In genomic region chr6:5667737-5668136, GRCh38 we compare ENCODE assay signal across 30 cellular contexts.
DNase-seq lines count a peak whose midpoint lies in the region; ATAC-seq, FAIRE-seq and TF ChIP-seq lines count a peak whose summit lies in the region.
"Had no signal": no experiment of that assay in that cellular context is flagged by ENCODE, and none has a peak within 500 bp of the region (broad histone marks: within the 10 kb centered on the region; RNA-seq: fewer than 3 reads in every experiment).

No MANE protein-coding gene starts in this region.

- peaks cover 11% of the 10 kb centered on the region for H3K36me3 Mint-ChIP-seq in activated naive CD8-positive, alpha-beta T cell treated with anti-CD3 and anti-CD28 coated beads, Interleukin-2, amount 10 ng/mL, durations not matched to agents 7 days and 5 days
- H3K36me3 Mint-ChIP-seq in activated naive CD8-positive, alpha-beta T cell treated with anti-CD3 and anti-CD28 coated beads for 36 hours: peaks cover 23% of the 10 kb centered on the region
- H3K36me3 Mint-ChIP-seq in activated CD8-positive, alpha-beta T cell treated with anti-CD3 and anti-CD28 coated beads, Interleukin-2, amount 10 ng/mL, durations not matched to agents 7 days and 5 days (ENCODE audit: low read depth): peaks cover 14% of the 10 kb centered on the region

- POLR2A ChIA-PET in activated naive CD8-positive, alpha-beta T cell treated with anti-CD3 and anti-CD28 coated beads, Interleukin-2, amount 10 ng/mL, durations not matched to agents 7 days and 5 days (lab: Charles Lee): interaction anchor here (0.6 to 1.1 kb wide), 4 partner anchors 24 to 1719 kb away, joined by 3 to 5 read pairs (median 3); no protein-coding TSS in a partner anchor
- POLR2A ChIA-PET in activated CD8-positive, alpha-beta T cell treated with anti-CD3 and anti-CD28 coated beads, Interleukin-2, amount 10 ng/mL, durations not matched to agents 7 days and 5 days (lab: Charles Lee): no interaction called here

- H3K9me3 Mint-ChIP-seq in activated naive CD8-positive, alpha-beta T cell treated with anti-CD3 and anti-CD28 coated beads, Interleukin-2, amount 10 ng/mL, durations not matched to agents 7 days and 5 days: peaks cover 2% of the 10 kb centered on the region
- peaks cover 10% of the 10 kb centered on the region for H3K9me3 Mint-ChIP-seq in activated naive CD8-positive, alpha-beta T cell treated with anti-CD3 and anti-CD28 coated beads for 36 hours
- H3K9me3 Mint-ChIP-seq in activated CD8-positive, alpha-beta T cell treated with anti-CD3 and anti-CD28 coated beads, Interleukin-2, amount 10 ng/mL, durations not matched to agents 7 days and 5 days (ENCODE audit: insufficient read depth): no peaks in the 10 kb centered on the region
- H3K9me3 Mint-ChIP-seq in stimulated activated naive CD8-positive, alpha-beta T cell treated with anti-CD3 and anti-CD28 coated beads, Interleukin-15, amount 100 ng/mL, for 72 hours: no peaks in the 10 kb centered on the region

- H3K27ac Mint-ChIP-seq in activated naive CD8-positive, alpha-beta T cell treated with anti-CD3 and anti-CD28 coated beads, Interleukin-2, amount 10 ng/mL, durations not matched to agents 7 days and 5 days: peak overlapping the region; percentile 81
- H3K27ac Mint-ChIP-seq in activated naive CD8-positive, alpha-beta T cell treated with anti-CD3 and anti-CD28 coated beads for 36 hours: no peak overlapping the region
- H3K27ac Mint-ChIP-seq in activated CD8-positive, alpha-beta T cell treated with anti-CD3 and anti-CD28 coated beads, Interleukin-2, amount 10 ng/mL, durations not matched to agents 7 days and 5 days: peak overlapping the region; percentile 88
- peak overlapping the region; percentile 9 to 40 for H3K27ac Mint-ChIP-seq in stimulated activated naive CD8-positive, alpha-beta T cell treated with anti-CD3 and anti-CD28 coated beads, Interleukin-15, amount 100 ng/mL, for 72 hours

- peak overlapping the region; percentile 73 for H3K4me3 Mint-ChIP-seq in activated naive CD8-positive, alpha-beta T cell treated with anti-CD3 and anti-CD28 coated beads, Interleukin-2, amount 10 ng/mL, durations not matched to agents 7 days and 5 days
- no peak overlapping the region for H3K4me3 Mint-ChIP-seq in activated naive CD8-positive, alpha-beta T cell treated with anti-CD3 and anti-CD28 coated beads for 36 hours
- peak overlapping the region; percentile 20 for H3K4me3 Mint-ChIP-seq in activated CD8-positive, alpha-beta T cell treated with anti-CD3 and anti-CD28 coated beads, Interleukin-2, amount 10 ng/mL, durations not matched to agents 7 days and 5 days
- peak overlapping the region in 1 of 2 donors; percentile 29 for H3K4me3 Mint-ChIP-seq in stimulated activated naive CD8-positive, alpha-beta T cell treated with anti-CD3 and anti-CD28 coated beads, Interleukin-15, amount 100 ng/mL, for 72 hours

- no peak for FAIRE-seq in urothelium cell line (lab: Jason Lieb, UNC)
- FAIRE-seq: endometrium had no signal

- H3K4me1 Mint-ChIP-seq in activated naive CD8-positive, alpha-beta T cell treated with anti-CD3 and anti-CD28 coated beads, Interleukin-2, amount 10 ng/mL, durations not matched to agents 7 days and 5 days: peaks cover 62% of the 10 kb centered on the region
- peaks cover 71% of the 10 kb centered on the region for H3K4me1 Mint-ChIP-seq in activated naive CD8-positive, alpha-beta T cell treated with anti-CD3 and anti-CD28 coated beads for 36 hours
- H3K4me1 Mint-ChIP-seq in activated CD8-positive, alpha-beta T cell treated with anti-CD3 and anti-CD28 coated beads, Interleukin-2, amount 10 ng/mL, durations not matched to agents 7 days and 5 days (ENCODE audit: low read depth): peaks cover 68% of the 10 kb centered on the region
- H3K4me1 Mint-ChIP-seq in stimulated activated naive CD8-positive, alpha-beta T cell treated with anti-CD3 and anti-CD28 coated beads, Interleukin-15, amount 100 ng/mL, for 72 hours: peaks cover 73% of the 10 kb centered on the region

- no peak overlapping the region for H3K4me3 ChIP-seq in Jurkat, Clone E6-1 (ENCODE audit: low read length)
- H3K4me3 ChIP-seq: esophagus squamous epithelium, GM23248, lung had no signal

- no peak for DNase-seq in activated naive CD8-positive, alpha-beta T cell treated with anti-CD3 and anti-CD28 coated beads, Interleukin-2, amount 10 ng/mL, durations not matched to agents 7 days and 5 days
- DNase-seq in activated naive CD8-positive, alpha-beta T cell treated with anti-CD3 and anti-CD28 coated beads for 36 hours: no peak
- peak; percentile 99 for DNase-seq in Jurkat, Clone E6-1 (ENCODE audit: low read depth, low spot score)
- peak; percentile 68 for DNase-seq in activated CD8-positive, alpha-beta T cell treated with anti-CD3 and anti-CD28 coated beads, Interleukin-2, amount 10 ng/mL, durations not matched to agents 7 days and 5 days
- no peak for DNase-seq in stimulated activated naive CD8-positive, alpha-beta T cell treated with anti-CD3 and anti-CD28 coated beads, Interleukin-15, amount 100 ng/mL, for 72 hours
- DNase-seq in cardiac septum (ENCODE audit: low spot score) (no peak), urothelium cell line (ENCODE audit: low spot score) (no peak)
- DNase-seq: activated CD4-positive, alpha-beta T cell treated with anti-CD3 and anti-CD28 coated beads, Interleukin-2, amount 50 U/mL, for 1 hour; activated CD8-positive, alpha-beta memory T cell treated with anti-CD3 and anti-CD28 coated beads, Interleukin-2, amount 50 U/mL, for 48 hours; activated gamma-delta T cell; aorta; DMS153; esophagus squamous epithelium; foreskin melanocyte; GM23248; Kasumi-1; MV-4-11; NCI-H2171 treated with DMSO at 0.1 percent for 48 hours; NCI-H524; NK-92 treated with Interleukin-12 subunit alpha and Interleukin-12 subunit beta, amount 100 ng/mL, for 24 hours; posterior cingulate gyrus; right cardiac atrium; SHP77; stimulated activated CD4-positive, alpha-beta T cell treated with anti-CD3 and anti-CD28 coated beads, Interleukin-2, amount 100 ng/mL, for 24 hours; T-helper 9 cell; WERI-Rb-1 had no signal

- intact Hi-C loops in cardiac septum (cut with DNase I): no loop called here

- CTCF ChIA-PET in activated CD8-positive, alpha-beta T cell treated with anti-CD3 and anti-CD28 coated beads, Interleukin-2, amount 10 ng/mL, durations not matched to agents 7 days and 5 days (lab: Charles Lee): interaction anchor here (1.7 kb wide), 1 partner anchor 196 kb away, joined by 8 read pairs; no protein-coding TSS in a partner anchor

- ATAC-seq in activated naive CD8-positive, alpha-beta T cell treated with anti-CD3 and anti-CD28 coated beads, Interleukin-2, amount 10 ng/mL, durations not matched to agents 7 days and 5 days (ENCODE audit: low read depth): peak; percentile 55
- peak; percentile 72 for ATAC-seq in activated CD8-positive, alpha-beta T cell treated with anti-CD3 and anti-CD28 coated beads, Interleukin-2, amount 10 ng/mL, durations not matched to agents 7 days and 5 days
- ATAC-seq in stimulated activated naive CD8-positive, alpha-beta T cell treated with anti-CD3 and anti-CD28 coated beads, Interleukin-15, amount 100 ng/mL, for 72 hours: no peak
- no peak for ATAC-seq in GM18505 (IDR thresholded peaks at IDR 0.05; ENCODE audit: unreplicated experiment)
- ATAC-seq: Panc1, right cardiac atrium had no signal

- H3K27me3 Mint-ChIP-seq in activated naive CD8-positive, alpha-beta T cell treated with anti-CD3 and anti-CD28 coated beads, Interleukin-2, amount 10 ng/mL, durations not matched to agents 7 days and 5 days: no peaks in the 10 kb centered on the region
- H3K27me3 Mint-ChIP-seq in activated naive CD8-positive, alpha-beta T cell treated with anti-CD3 and anti-CD28 coated beads for 36 hours: no peaks in the 10 kb centered on the region
- no peaks in the 10 kb centered on the region for H3K27me3 Mint-ChIP-seq in activated CD8-positive, alpha-beta T cell treated with anti-CD3 and anti-CD28 coated beads, Interleukin-2, amount 10 ng/mL, durations not matched to agents 7 days and 5 days (ENCODE audit: low read depth)
- no peaks in the 10 kb centered on the region for H3K27me3 Mint-ChIP-seq in stimulated activated naive CD8-positive, alpha-beta T cell treated with anti-CD3 and anti-CD28 coated beads, Interleukin-15, amount 100 ng/mL, for 72 hours

- no peak for TF ChIP-seq POLR2A in GM18505 (IDR thresholded peaks at IDR 0.05; ENCODE audit: borderline replicate concordance, extremely low read depth, insufficient read depth, insufficient read length)

Comparison
In these comparisons a context has a peak if more than half of its experiments do, and no peak if none do; other contexts are left out.
1. ATAC-seq: peak in activated naive CD8-positive, alpha-beta T cell treated with anti-CD3 and anti-CD28 coated beads, Interleukin-2, amount 10 ng/mL, durations not matched to agents 7 days and 5 days (single experiment) and activated CD8-positive, alpha-beta T cell treated with anti-CD3 and anti-CD28 coated beads, Interleukin-2, amount 10 ng/mL, durations not matched to agents 7 days and 5 days (single experiment); none in stimulated activated naive CD8-positive, alpha-beta T cell treated with anti-CD3 and anti-CD28 coated beads, Interleukin-15, amount 100 ng/mL, for 72 hours (single experiment) and GM18505 (single experiment).
2. DNase-seq: peak in Jurkat, Clone E6-1 (single experiment) and activated CD8-positive, alpha-beta T cell treated with anti-CD3 and anti-CD28 coated beads, Interleukin-2, amount 10 ng/mL, durations not matched to agents 7 days and 5 days (single experiment); none in activated naive CD8-positive, alpha-beta T cell treated with anti-CD3 and anti-CD28 coated beads, Interleukin-2, amount 10 ng/mL, durations not matched to agents 7 days and 5 days (single experiment), activated naive CD8-positive, alpha-beta T cell treated with anti-CD3 and anti-CD28 coated beads for 36 hours (single experiment), stimulated activated naive CD8-positive, alpha-beta T cell treated with anti-CD3 and anti-CD28 coated beads, Interleukin-15, amount 100 ng/mL, for 72 hours (0 of 2), cardiac septum (single experiment) and urothelium cell line (single experiment).